Comparison of ENCODE assay signal across 27 cellular contexts in genomic region chr12:71581206-71581605, GRCh38.
A peak's percentile ranks its signal among the peaks of the same experiment; 100 is the strongest.
DNase-seq lines count a peak whose midpoint lies in the region; ATAC-seq, FAIRE-seq and TF ChIP-seq lines count a peak whose summit lies in the region.
"Had no signal": no experiment of that assay in that cellular context is flagged by ENCODE, and none has a peak within 500 bp of the region (broad histone marks: within the 10 kb centered on the region; RNA-seq: fewer than 3 reads in every experiment).

No MANE protein-coding gene starts in this region.

- peak; percentile 70 for FAIRE-seq in bronchial epithelial cell (lab: Jason Lieb, UNC)

- peaks cover 7% of the 10 kb centered on the region for H3K4me1 ChIP-seq in A673 (ENCODE audit: insufficient read depth, low read length, poor library complexity, severe bottlenecking)

- H3K27ac ChIP-seq in A673 (ENCODE audit: low read depth, low read length, poor library complexity, severe bottlenecking) = no peak overlapping the region
- H3K27ac ChIP-seq: C4-2B, GM23248, ovary had no signal

- no peak for TF ChIP-seq RAD21 in Ishikawa (IDR thresholded peaks at IDR 0.05; ENCODE audit: low read depth)

- DNase-seq in A172 (ENCODE audit: low spot score) = peak; percentile 13
- peak; percentile 100 for DNase-seq in bronchial epithelial cell (ENCODE audit: low read depth)
- DNase-seq in kidney tubule cell (ENCODE audit: low spot score) = peak; percentile 92
- DNase-seq in HEK293T (ENCODE audit: extremely low spot score) = no peak
- DNase-seq in NCI-H2171 treated with DMSO at 0.1 percent for 48 hours (lab: John Stamatoyannopoulos, UW) = no peak
- DNase-seq in A673 (ENCODE audit: low spot score) = no peak
- DNase-seq: ACHN; activated CD8-positive, alpha-beta memory T cell treated with anti-CD3 and anti-CD28 coated beads for 24 hours; activated T-cell treated with anti-CD3 and anti-CD28 coated beads, Interleukin-2, amount 50 U/mL, for 72 hours; cortex of kidney; DMS153; GM23248; hypothalamus; KG1; NCI-H187; NCI-H510A; ovary; right cardiac atrium; RPMI8226; T1000 had no signal

- no TSS peak for BruUV-seq in A673 (replicated peaks; lab: Mats Ljungman, UMichigan)

- intact Hi-C loops in A673 (cut with micrococcal nuclease; ENCODE audit: unreplicated experiment) = no loop called here

- TF ChIP-seq CTCF in bronchial epithelial cell (IDR thresholded peaks at IDR 0.05; ENCODE audit: insufficient read depth, low read length, severe bottlenecking) (no peak), A673 (conservative IDR thresholded peaks at IDR 0.05; ENCODE audit: low read depth, low read length) (no peak)

- POLR2A ChIA-PET in HEK293T (lab: Yijun Ruan, JAX) (no interaction called here), A673 (lab: Charles Lee; ENCODE audit: low non-redundant PET) (no interaction called here)

- H3K4me3 ChIP-seq in bronchial epithelial cell (ENCODE audit: low read depth, low read length) (no peak overlapping the region), A673 (ENCODE audit: low read depth, low read length, poor library complexity, severe bottlenecking) (no peak overlapping the region)
- H3K4me3 ChIP-seq: GM12878, GM23248, ovary had no signal

- no peak for ATAC-seq in GM19463 (IDR thresholded peaks at IDR 0.05; ENCODE audit: unreplicated experiment)
- ATAC-seq: activated CD4-positive, CD25-positive, alpha-beta regulatory T cell treated with anti-CD3 and anti-CD28 coated beads, Interleukin-2, amount 50 U/mL, for 24 hours; activated naive CD4-positive, alpha-beta T cell treated with anti-CD3 and anti-CD28 coated beads, Interleukin-2, amount 50 U/mL, for 72 hours; activated T-cell treated with anti-CD3 and anti-CD28 coated beads, Interleukin-2, amount 50 U/mL, for 72 hours; GM12878; natural killer cell treated with Interleukin-12 subunit alpha and Interleukin-12 subunit beta and Interleukin-15 and Interleukin-18, amount 100 ng/mL, for 72 hours; right cardiac atrium had no signal

- H3K36me3 ChIP-seq in bronchial epithelial cell (ENCODE audit: control insufficient read depth, insufficient read depth, low read length) (no peaks in the 10 kb centered on the region), A673 (ENCODE audit: insufficient read depth, low read length, poor library complexity, severe bottlenecking) (no peaks in the 10 kb centered on the region)
- H3K36me3 ChIP-seq: ovary had no signal

- no peaks in the 10 kb centered on the region for H3K27me3 ChIP-seq in bronchial epithelial cell (ENCODE audit: control insufficient read depth, insufficient read depth, low read length)
- no peaks in the 10 kb centered on the region for H3K27me3 ChIP-seq in A673 (replicated peaks; ENCODE audit: insufficient read depth, low read depth, low read length, poor library complexity)
- H3K27me3 ChIP-seq: ovary had no signal

- CTCF ChIA-PET in HEK293T (lab: Yijun Ruan, JAX) = no interaction called here
- CTCF ChIA-PET in A673 (lab: Charles Lee) = no interaction called here

- TF ChIP-seq EP300 in Ishikawa (IDR thresholded peaks at IDR 0.05; ENCODE audit: borderline replicate concordance) = peak; percentile 92

- H3K9me3 ChIP-seq in A673 (ENCODE audit: low read depth, low read length, poor library complexity, severe bottlenecking) = no peaks in the 10 kb centered on the region
- H3K9me3 ChIP-seq: ovary had no signal

TF ChIP-seq in Ishikawa, 13 proteins besides CTCF, POLR2A, EP300 and RAD21:
- TF ChIP-seq YY1 (IDR thresholded peaks at IDR 0.05; ENCODE audit: low read depth) (no peak), NFIC (IDR thresholded peaks at IDR 0.05) (peak; percentile 78), TEAD4 (IDR thresholded peaks at IDR 0.05) (peak; percentile 89), FOXM1 (IDR thresholded peaks at IDR 0.05; ENCODE audit: borderline replicate concordance, low read depth) (peak; percentile 57; the same call in 1 of the 2 replicates), TAF1 (IDR thresholded peaks at IDR 0.05; ENCODE audit: low read depth) (no peak), TCF12 (IDR thresholded peaks at IDR 0.05; ENCODE audit: low read depth) (peak; percentile 86)

TF ChIP-seq in HEK293T, 16 proteins besides CTCF, POLR2A, EP300 and RAD21:
- TF ChIP-seq ARNT (IDR thresholded peaks at IDR 0.05) (no peak), LEF1 (IDR thresholded peaks at IDR 0.05; ENCODE audit: borderline replicate concordance) (no peak), SUZ12 (IDR thresholded peaks at IDR 0.05) (no peak), ELF4 (IDR thresholded peaks at IDR 0.05) (no peak), FOXA1 (IDR thresholded peaks at IDR 0.05) (no peak)
TF ChIP-seq in HEK293T: peak in this region for 0.

Comparison
In these comparisons a context has a peak if more than half of its experiments do, and no peak if none do; other contexts are left out.
1. DNase-seq: peak in A172 (single experiment), bronchial epithelial cell (single experiment) and kidney tubule cell (single experiment); none in HEK293T (single experiment), NCI-H2171 treated with DMSO at 0.1 percent for 48 hours (single experiment) and A673 (single experiment).